Comparison of ENCODE assay signal across 1 cellular context in genomic region chr11:118606157-118606843, GRCh38.
TF ChIP-seq lines count a peak whose summit lies in the region.

No MANE protein-coding gene starts in this region.

TF ChIP-seq in IMR-90, 13 proteins besides CTCF, POLR2A, EP300 and RAD21 (continued from another document):
- TF ChIP-seq CEBPB (IDR thresholded peaks at IDR 0.05; ENCODE audit: low read depth, low read length): no peak
